ENCODE assay signal across 8 cellular contexts in genomic region chr15:64703632-64703959, GRCh38.
DNase-seq lines count a peak whose midpoint lies in the region; ATAC-seq and TF ChIP-seq lines count a peak whose summit lies in the region.

No MANE protein-coding gene starts in this region.

- POLR2A ChIA-PET in AG04449 (lab: Yijun Ruan, JAX) = interaction anchor here (0.6 kb wide), 1 partner anchor 348 kb away, joined by 3 read pairs; no protein-coding TSS in a partner anchor

- H3K36me3 Mint-ChIP-seq in activated naive CD8-positive, alpha-beta T cell treated with anti-CD3 and anti-CD28 coated beads for 36 hours = peaks cover 14% of the 10 kb centered on the region

- TF ChIP-seq POLR2A in erythroblast (IDR thresholded peaks at IDR 0.05; ENCODE audit: low read length) = no peak

- H3K27ac ChIP-seq in thymus (ENCODE audit: low read depth) = no peak overlapping the region

- peak; percentile 5 for ATAC-seq in HG02642 (IDR thresholded peaks at IDR 0.05; ENCODE audit: poor library complexity, unreplicated experiment)
- ATAC-seq in GM21526 (IDR thresholded peaks at IDR 0.05; ENCODE audit: low FRiP score, unreplicated experiment) = no peak
- no peak for ATAC-seq in HG02973 (IDR thresholded peaks at IDR 0.05; ENCODE audit: unreplicated experiment)

- H3K9me3 Mint-ChIP-seq in activated naive CD8-positive, alpha-beta T cell treated with anti-CD3 and anti-CD28 coated beads for 36 hours = no peaks in the 10 kb centered on the region

- peak overlapping the region; percentile 79 for H3K4me3 Mint-ChIP-seq in activated naive CD8-positive, alpha-beta T cell treated with anti-CD3 and anti-CD28 coated beads for 36 hours

- no peaks in the 10 kb centered on the region for H3K9me3 ChIP-seq in thymus (ENCODE audit: control insufficient read depth)

- H3K4me1 Mint-ChIP-seq in activated naive CD8-positive, alpha-beta T cell treated with anti-CD3 and anti-CD28 coated beads for 36 hours = peaks cover 42% of the 10 kb centered on the region

- H3K36me3 ChIP-seq in thymus (ENCODE audit: control insufficient read depth, insufficient read depth) = peaks cover 3% of the 10 kb centered on the region

- DNase-seq in AG04449 (ENCODE audit: low read depth, low spot score) (no peak), left kidney (ENCODE audit: low read depth, low spot score) (peak; percentile 51), erythroblast (lab: John Stamatoyannopoulos, UW) (no peak)
- no peak for DNase-seq in activated naive CD8-positive, alpha-beta T cell treated with anti-CD3 and anti-CD28 coated beads for 36 hours

- H3K27me3 Mint-ChIP-seq in activated naive CD8-positive, alpha-beta T cell treated with anti-CD3 and anti-CD28 coated beads for 36 hours = no peaks in the 10 kb centered on the region

- no peaks in the 10 kb centered on the region for H3K27me3 ChIP-seq in thymus (ENCODE audit: control insufficient read depth, insufficient read depth)

- H3K4me1 ChIP-seq in thymus (ENCODE audit: control insufficient read depth, insufficient read depth, low read length) = peaks cover 40% of the 10 kb centered on the region

- CTCF ChIA-PET in AG04449 (lab: Yijun Ruan, JAX) = interaction anchor here (6.3 kb wide), 1 partner anchor 26 kb away, joined by 40 read pairs; no protein-coding TSS in a partner anchor

- H3K4me3 ChIP-seq in AG04449 (ENCODE audit: low read depth, low read length) (peak overlapping the region; percentile 76), thymus (ENCODE audit: low read length) (peak overlapping the region; percentile 80)

- peak overlapping the region; percentile 73 for H3K27ac Mint-ChIP-seq in activated naive CD8-positive, alpha-beta T cell treated with anti-CD3 and anti-CD28 coated beads for 36 hours

- WGBS in thymus = 90% methylated on average over 7 of the region's 7 CpGs

- TF ChIP-seq CTCF in AG04449 (IDR thresholded peaks at IDR 0.05; ENCODE audit: insufficient read depth, low read length, missing control alignments) = no peak
